ENCODE assay signal across 8 cellular contexts in genomic region chr17:48892940-48893645, GRCh38. TPM values are rescaled to one million over a fixed set of nuclear protein-coding genes. Genes with fewer than 3 reads are reported as not detected.
A peak's percentile ranks its signal among the peaks of the same experiment; 100 is the strongest.
DNase-seq lines count a peak whose midpoint lies in the region; ATAC-seq and TF ChIP-seq lines count a peak whose summit lies in the region.

No MANE protein-coding gene starts in this region.

- POLR2A ChIA-PET in activated CD4-positive, alpha-beta T cell treated with anti-CD3 and anti-CD28 coated beads for 36 hours (lab: Charles Lee): interaction anchor here (0.5 to 1.8 kb wide), 10 partner anchors 11 to 165 kb away, joined by 3 to 26 read pairs (median 4); partner anchors contain the start of genes HOXB13, SNF8 and UBE2Z
- POLR2A ChIA-PET in activated B cell treated with CpG ODN at 0.5 μM for 24 hours (lab: Charles Lee): interaction anchor here (0.6 to 4.5 kb wide), 15 partner anchors 9 to 1242 kb away, joined by 3 to 103 read pairs (median 4); partner anchors contain the start of genes NFE2L1, SLC35B1, SNF8 and UBE2Z

- CTCF ChIA-PET in activated CD4-positive, alpha-beta T cell treated with anti-CD3 and anti-CD28 coated beads for 36 hours (lab: Charles Lee): interaction anchor here (0.5 to 3.8 kb wide), 17 partner anchors 9 to 490 kb away, joined by 3 to 23 read pairs (median 5); partner anchors contain the start of gene TTLL6
- CTCF ChIA-PET in activated B cell treated with CpG ODN at 0.5 μM for 24 hours (lab: Charles Lee): interaction anchor here (0.8 to 3.0 kb wide), 6 partner anchors 9 to 139 kb away, joined by 3 to 16 read pairs (median 7); no protein-coding TSS in a partner anchor

- TF ChIP-seq CTCF in activated B cell treated with CpG ODN at 0.5 μM for 24 hours (IDR thresholded peaks at IDR 0.05): no peak

- H3K4me3 Mint-ChIP-seq in activated CD4-positive, alpha-beta T cell treated with anti-CD3 and anti-CD28 coated beads for 36 hours: peak overlapping the region; percentile 86
- peak overlapping the region; percentile 94 for H3K4me3 Mint-ChIP-seq in activated B cell treated with CpG ODN at 0.5 μM for 24 hours
- peak overlapping the region; percentile 87 for H3K4me3 Mint-ChIP-seq in stimulated activated effector memory CD8-positive, alpha-beta T cell treated with anti-CD3 and anti-CD28 coated beads, Interleukin-12 subunit alpha, Interleukin-12 subunit beta, amount 100 ng/mL, for 72 hours

- peaks cover 37% of the 10 kb centered on the region for H3K36me3 Mint-ChIP-seq in activated CD4-positive, alpha-beta T cell treated with anti-CD3 and anti-CD28 coated beads for 36 hours (ENCODE audit: low read depth)
- peaks cover 45% of the 10 kb centered on the region for H3K36me3 Mint-ChIP-seq in activated B cell treated with CpG ODN at 0.5 μM for 24 hours (ENCODE audit: low read depth)
- peaks cover 55% of the 10 kb centered on the region for H3K36me3 Mint-ChIP-seq in stimulated activated effector memory CD8-positive, alpha-beta T cell treated with anti-CD3 and anti-CD28 coated beads, Interleukin-12 subunit alpha, Interleukin-12 subunit beta, amount 100 ng/mL, for 72 hours

- H3K27me3 Mint-ChIP-seq in activated CD4-positive, alpha-beta T cell treated with anti-CD3 and anti-CD28 coated beads for 36 hours: no peaks in the 10 kb centered on the region
- no peaks in the 10 kb centered on the region for H3K27me3 Mint-ChIP-seq in activated B cell treated with CpG ODN at 0.5 μM for 24 hours

- peak overlapping the region; percentile 97 for H3K27ac Mint-ChIP-seq in activated CD4-positive, alpha-beta T cell treated with anti-CD3 and anti-CD28 coated beads for 36 hours
- H3K27ac Mint-ChIP-seq in activated B cell treated with CpG ODN at 0.5 μM for 24 hours: peak overlapping the region; percentile 94
- H3K27ac Mint-ChIP-seq in stimulated activated effector memory CD8-positive, alpha-beta T cell treated with anti-CD3 and anti-CD28 coated beads, Interleukin-12 subunit alpha, Interleukin-12 subunit beta, amount 100 ng/mL, for 72 hours: peak overlapping the region; percentile 87

- peaks cover 29% of the 10 kb centered on the region for H3K4me1 Mint-ChIP-seq in activated CD4-positive, alpha-beta T cell treated with anti-CD3 and anti-CD28 coated beads for 36 hours
- H3K4me1 Mint-ChIP-seq in activated B cell treated with CpG ODN at 0.5 μM for 24 hours: peaks cover 34% of the 10 kb centered on the region
- H3K4me1 Mint-ChIP-seq in stimulated activated effector memory CD8-positive, alpha-beta T cell treated with anti-CD3 and anti-CD28 coated beads, Interleukin-12 subunit alpha, Interleukin-12 subunit beta, amount 100 ng/mL, for 72 hours: peaks cover 26% of the 10 kb centered on the region

- H3K9me3 Mint-ChIP-seq in activated CD4-positive, alpha-beta T cell treated with anti-CD3 and anti-CD28 coated beads for 36 hours (ENCODE audit: low read depth): no peaks in the 10 kb centered on the region
- no peaks in the 10 kb centered on the region for H3K9me3 Mint-ChIP-seq in activated B cell treated with CpG ODN at 0.5 μM for 24 hours
- no peaks in the 10 kb centered on the region for H3K9me3 Mint-ChIP-seq in stimulated activated effector memory CD8-positive, alpha-beta T cell treated with anti-CD3 and anti-CD28 coated beads, Interleukin-12 subunit alpha, Interleukin-12 subunit beta, amount 100 ng/mL, for 72 hours

- peak; percentile 30 for DNase-seq in activated CD4-positive, alpha-beta T cell treated with anti-CD3 and anti-CD28 coated beads for 36 hours
- DNase-seq in activated CD4-positive, alpha-beta T cell treated with anti-CD3 and anti-CD28 coated beads for 1 hour: no peak
- DNase-seq in activated B cell treated with CpG ODN at 0.5 μM for 24 hours (no peak), left ventricle myocardium superior (no peak), posterior cingulate gyrus (no peak), occipital lobe (lab: John Stamatoyannopoulos, UW) (no peak)
- DNase-seq in stimulated activated effector memory CD8-positive, alpha-beta T cell treated with anti-CD3 and anti-CD28 coated beads, Interleukin-12 subunit alpha, Interleukin-12 subunit beta, amount 100 ng/mL, for 72 hours (ENCODE audit: low spot score in 2 of 2): no peak

- ATAC-seq in activated CD4-positive, alpha-beta T cell treated with anti-CD3 and anti-CD28 coated beads for 36 hours: no peak
- ATAC-seq in activated B cell treated with CpG ODN at 0.5 μM for 24 hours (ENCODE audit: low read depth) (no peak), left ventricle myocardium superior (peak; percentile 1), GM18870 (IDR thresholded peaks at IDR 0.05; ENCODE audit: unreplicated experiment) (no peak)
- no peak for ATAC-seq in stimulated activated effector memory CD8-positive, alpha-beta T cell treated with anti-CD3 and anti-CD28 coated beads, Interleukin-12 subunit alpha, Interleukin-12 subunit beta, amount 100 ng/mL, for 72 hours

- intact Hi-C loops in activated CD4-positive, alpha-beta T cell treated with anti-CD3 and anti-CD28 coated beads for 36 hours (cut with DNase I, micrococcal nuclease): loop anchor here (1.0 to 10.0 kb wide), 13 partner anchors 15 to 997 kb away; partner anchors contain the start of genes CALCOCO2 (in 2 of the 2), SNF8 (in 2 of the 2), UBE2Z (in 2 of the 2) and CBX1 (in 1 of the 2)
- intact Hi-C loops in activated B cell treated with CpG ODN at 0.5 μM for 24 hours (cut with micrococcal nuclease): loop anchor here (1.0 to 5.0 kb wide), 6 partner anchors 15 to 845 kb away; partner anchors contain the start of genes CALCOCO2, CBX1, NFE2L1 and SNF8
- intact Hi-C loops in left ventricle myocardium superior (cut with micrococcal nuclease): no loop called here
- intact Hi-C loops in posterior cingulate gyrus (cut with DNase I): loop anchor here (1.0 to 10.0 kb wide), 2 partner anchors 15 to 52 kb away; partner anchors contain the start of genes SNF8 and UBE2Z

RNA-seq across cellular contexts. Expression of gene ATP5MC1, which starts 0.5 kb away (rescaled TPM):
- 100 to 1,000 TPM; 102 to 124 TPM for total RNA-seq in activated CD4-positive, alpha-beta T cell treated with anti-CD3 and anti-CD28 coated beads for 36 hours
- 130 and 136 TPM in 2 replicates for total RNA-seq in activated B cell treated with CpG ODN at 0.5 μM for 24 hours
- 513 TPM for total RNA-seq in left ventricle myocardium superior
- 19.0 TPM for total RNA-seq in occipital lobe

RNA-seq across cellular contexts. Expression of gene UBE2Z, which starts 15.1 kb away (rescaled TPM):
- 100 to 1,000 TPM; 104 TPM for total RNA-seq in activated CD4-positive, alpha-beta T cell treated with anti-CD3 and anti-CD28 coated beads for 36 hours
- total RNA-seq in activated B cell treated with CpG ODN at 0.5 μM for 24 hours: 121 and 154 TPM in 2 replicates
- total RNA-seq in left ventricle myocardium superior: 35.5 TPM
- 60.0 TPM for total RNA-seq in occipital lobe

RNA-seq across cellular contexts. Expression of gene SNF8, which starts 51.5 kb away (rescaled TPM):
- total RNA-seq in activated CD4-positive, alpha-beta T cell treated with anti-CD3 and anti-CD28 coated beads for 36 hours: 10 to 100 TPM; 59.5 to 94.0 TPM
- total RNA-seq in activated B cell treated with CpG ODN at 0.5 μM for 24 hours (129 and 130 TPM in 2 replicates), left ventricle myocardium superior (109 TPM), occipital lobe (38.4 TPM)
